ENCODE assay signal across 8 cellular contexts in genomic region chr20:33811763-33812672, GRCh38. TPM values are rescaled to one million over a fixed set of nuclear protein-coding genes. Genes with fewer than 3 reads are reported as not detected.
A peak's percentile ranks its signal among the peaks of the same experiment; 100 is the strongest.
DNase-seq lines count a peak whose midpoint lies in the region; ATAC-seq, FAIRE-seq and TF ChIP-seq lines count a peak whose summit lies in the region.

No MANE protein-coding gene starts in this region.

- H3K4me3 ChIP-seq in BLaER1, result peak overlapping the region; percentile 92
- H3K4me3 ChIP-seq in neutrophil (ENCODE audit: low read depth in 1 of 2, low read length in 1 of 2), result peak overlapping the region; percentile 71 to 78

- TF ChIP-seq CTCF in foreskin keratinocyte (conservative IDR thresholded peaks at IDR 0.05) (no peak), neutrophil (IDR thresholded peaks at IDR 0.05) (no peak)

- peaks cover 24% of the 10 kb centered on the region for H3K4me1 ChIP-seq in BLaER1
- peaks cover 6% of the 10 kb centered on the region for H3K4me1 ChIP-seq in foreskin keratinocyte
- H3K4me1 ChIP-seq in neutrophil (ENCODE audit: control insufficient read depth in 1 of 2, insufficient read depth in 1 of 2, low read depth in 1 of 2, low read length in 1 of 2), result peaks cover 48 to 59% of the 10 kb centered on the region in 2 experiments

- ATAC-seq in GM21723 (IDR thresholded peaks at IDR 0.05; ENCODE audit: unreplicated experiment) (peak; percentile 14), foreskin keratinocyte (peak; percentile 9)

- no peaks in the 10 kb centered on the region for H3K9me3 ChIP-seq in BLaER1
- H3K9me3 ChIP-seq in neutrophil, result no peaks in the 10 kb centered on the region

- DNase-seq in NCI-H69 (lab: John Stamatoyannopoulos, UW), result peak; percentile 53
- DNase-seq in activated T-cell treated with anti-CD3 and anti-CD28 coated beads, Interleukin-2, amount 50 U/mL, for 48 hours, result peak; percentile 67 to 68
- DNase-seq in foreskin keratinocyte, result peak; percentile 58 to 71
- peak; percentile 52 for DNase-seq in urothelium cell line (ENCODE audit: low spot score)
- DNase-seq in DMS79 treated with DMSO at 0.1 percent for 48 hours (lab: John Stamatoyannopoulos, UW), result no peak

- peaks cover 58% of the 10 kb centered on the region for H4K20me1 ChIP-seq in BLaER1

- H3K27ac ChIP-seq in BLaER1, result peak overlapping the region; percentile 95
- peak overlapping the region; percentile 95 for H3K27ac ChIP-seq in foreskin keratinocyte
- H3K27ac ChIP-seq in neutrophil, result peak overlapping the region; percentile 97

- H3K36me3 ChIP-seq in BLaER1 (peaks cover 24% of the 10 kb centered on the region), neutrophil (peaks cover 10% of the 10 kb centered on the region)

- peak overlapping the region; percentile 91 for H3K4me2 ChIP-seq in BLaER1

- H3K9ac ChIP-seq in BLaER1, result peak overlapping the region; percentile 99

- no peak for FAIRE-seq in urothelium cell line (lab: Jason Lieb, UNC)

- H3K27me3 ChIP-seq in BLaER1 (no peaks in the 10 kb centered on the region), foreskin keratinocyte (no peaks in the 10 kb centered on the region), neutrophil (no peaks in the 10 kb centered on the region)

RNA-seq across cellular contexts. Expression of gene CHMP4B, which starts 0.9 kb away (rescaled TPM):
- total RNA-seq in foreskin keratinocyte, result 40.6 and 47.4 TPM in 2 replicates
- polyA plus RNA-seq in foreskin keratinocyte, result 88.5 and 96.2 TPM in 2 replicates
